In genomic region chr9:136977223-136978072, GRCh38 we compare ENCODE assay signal across 7 cellular contexts. TPM values are rescaled to one million over a fixed set of nuclear protein-coding genes. Genes with fewer than 3 reads are reported as not detected.
DNase-seq lines count a peak whose midpoint lies in the region; ATAC-seq and TF ChIP-seq lines count a peak whose summit lies in the region.

Gene PTGDS (plus strand): TSS chr9:136977504. CDS start chr9:136977579, 75 bp downstream.

- peaks cover 30 to 56% (median 47%) of the 10 kb centered on the region in 4 donors for H3K4me1 ChIP-seq in esophagus muscularis mucosa
- peaks cover 35% of the 10 kb centered on the region for H3K4me1 ChIP-seq in mononuclear cell (ENCODE audit: insufficient read depth, low read length)
- peaks cover 0 to 19% (median 8%) of the 10 kb centered on the region in 4 donors for H3K4me1 ChIP-seq in transverse colon

- DNase-seq in SK-N-MC (ENCODE audit: low read depth, low spot score) (no peak), esophagus muscularis mucosa (ENCODE audit: extremely low spot score) (no peak), transverse colon (no peak), NCI-H510A (lab: John Stamatoyannopoulos, UW) (no peak)
- DNase-seq in activated effector memory CD4-positive, alpha-beta T cell treated with Interleukin-2 at 50 U/mL for 16 hours, result no peak

- H3K4me3 ChIP-seq in SK-N-MC, result peak within 1 kb of the TSS; percentile 83
- H3K4me3 ChIP-seq in esophagus muscularis mucosa, result peak within 1 kb of the TSS; percentile 54 to 68 (median 56)
- H3K4me3 ChIP-seq in mononuclear cell (ENCODE audit: low read length), result peak within 1 kb of the TSS; percentile 12
- H3K4me3 ChIP-seq in transverse colon, result peak within 1 kb of the TSS; percentile 19 to 55 (median 30)

- H3K27me3 ChIP-seq in esophagus muscularis mucosa, result peaks cover 0 to 36% (median 0%) of the 10 kb centered on the region in 4 donors
- no peaks in the 10 kb centered on the region for H3K27me3 ChIP-seq in mononuclear cell (ENCODE audit: insufficient read depth, low read length)
- H3K27me3 ChIP-seq in transverse colon, result peaks cover 5% of the 10 kb centered on the region

- H3K27ac ChIP-seq in SK-N-MC (no peak within 1 kb of the TSS), esophagus muscularis mucosa (replicated peaks in 1 of 4) (peak within 1 kb of the TSS in 3 of 4 donors; percentile 48 to 64 (median 52)), transverse colon (peak within 1 kb of the TSS; percentile 14 to 35 (median 30))

- WGBS in esophagus muscularis mucosa, result 49% methylated on average over 3 of the region's 44 CpGs
- WGBS in transverse colon (ENCODE audit: low coverage in 1 of 2), 2 donors, result 41% methylated on average over 28 of the region's 44 CpGs; no CpG with 5 or more reads in 1 of the 2 donors

- TF ChIP-seq CTCF in esophagus muscularis mucosa (IDR thresholded peaks at IDR 0.05) (no peak), transverse colon (IDR thresholded peaks at IDR 0.05) (no peak)

- TF ChIP-seq EP300 in esophagus muscularis mucosa (IDR thresholded peaks at IDR 0.05) (no peak), transverse colon (IDR thresholded peaks at IDR 0.05; ENCODE audit: low read depth) (no peak)

- ATAC-seq in HG03097 (IDR thresholded peaks at IDR 0.05; ENCODE audit: low FRiP score, unreplicated experiment), result no peak

- intact Hi-C loops in esophagus muscularis mucosa (cut with DNase I), result no loop called here
- intact Hi-C loops in transverse colon (cut with DNase I; ENCODE audit: low total_unique reads), result no loop called here

- no peaks in the 10 kb centered on the region for H3K36me3 ChIP-seq in SK-N-MC (ENCODE audit: insufficient read depth, low read length)
- no peaks in the 10 kb centered on the region for H3K36me3 ChIP-seq in esophagus muscularis mucosa
- no peaks in the 10 kb centered on the region for H3K36me3 ChIP-seq in transverse colon

- TF ChIP-seq POLR2A in esophagus muscularis mucosa (IDR thresholded peaks at IDR 0.05; ENCODE audit: low read depth), result no peak
- no peak for TF ChIP-seq POLR2A in transverse colon (IDR thresholded peaks at IDR 0.05)

- in situ Hi-C loops in transverse colon (cut with MboI; ENCODE audit: low pct_ligation_motif_present in 1 of 4, low pct_unique_long_range_greater_than_20kb in 1 of 4, low sequenced_read_pairs in 3 of 4), result no loop called here

- H3K9me3 ChIP-seq in SK-N-MC (ENCODE audit: low read depth, low read length), result no peaks in the 10 kb centered on the region
- H3K9me3 ChIP-seq in esophagus muscularis mucosa, result no peaks in the 10 kb centered on the region
- H3K9me3 ChIP-seq in mononuclear cell (ENCODE audit: low read depth, low read length), result no peaks in the 10 kb centered on the region
- H3K9me3 ChIP-seq in transverse colon, result no peaks in the 10 kb centered on the region

- H3K9ac ChIP-seq in SK-N-MC (ENCODE audit: insufficient read length), result peak within 1 kb of the TSS; percentile 26

RNA-seq across cellular contexts. Expression of gene PTGDS, which starts in this region (rescaled TPM):
- total RNA-seq in esophagus muscularis mucosa (10 to 100 TPM; 10.4 to 77.9 (median 51.6) TPM), mononuclear cell (10.8 TPM), transverse colon (10 to 100 TPM in 3 of 4 donors, 1 to 10 TPM in 1; 6.8 to 59.1 (median 17.8) TPM)

Comparison
In these comparisons a context has a peak if more than half of its experiments do, and no peak if none do; other contexts are left out.
1. H3K4me3 ChIP-seq: peak in every context shown above with its lines; median percentile 83 in SK-N-MC; 56 in esophagus muscularis mucosa; 30 in transverse colon; 12 in mononuclear cell.